ENCODE assay signal across 1 cellular context in the genomic region with DNA sequence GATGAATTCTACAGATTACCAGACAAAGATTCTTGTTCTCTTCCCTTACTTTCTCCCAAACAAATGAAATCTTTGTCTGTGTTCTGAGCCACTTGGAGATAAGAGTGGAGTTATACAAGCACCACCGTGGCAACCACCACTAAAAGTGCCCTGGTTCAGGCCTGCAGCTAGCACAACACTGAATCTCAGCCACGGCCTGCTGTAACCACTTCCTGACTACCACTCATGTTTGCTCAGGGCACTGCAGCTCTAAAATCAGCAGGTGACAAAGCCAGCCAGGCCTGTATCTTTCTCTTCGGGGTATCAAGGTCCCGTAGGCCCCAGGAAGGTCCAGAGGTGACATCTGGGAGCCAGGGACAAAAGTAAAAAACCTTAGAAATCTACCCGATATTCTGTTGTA.
A peak's percentile ranks its signal among the peaks of the same experiment; 100 is the strongest.
TF ChIP-seq lines count a peak whose summit lies in the region.

No MANE protein-coding gene starts in this region.

TF ChIP-seq in GM12878, 131 proteins besides CTCF, POLR2A, EP300 and RAD21:
- TF ChIP-seq, protein P1, sequence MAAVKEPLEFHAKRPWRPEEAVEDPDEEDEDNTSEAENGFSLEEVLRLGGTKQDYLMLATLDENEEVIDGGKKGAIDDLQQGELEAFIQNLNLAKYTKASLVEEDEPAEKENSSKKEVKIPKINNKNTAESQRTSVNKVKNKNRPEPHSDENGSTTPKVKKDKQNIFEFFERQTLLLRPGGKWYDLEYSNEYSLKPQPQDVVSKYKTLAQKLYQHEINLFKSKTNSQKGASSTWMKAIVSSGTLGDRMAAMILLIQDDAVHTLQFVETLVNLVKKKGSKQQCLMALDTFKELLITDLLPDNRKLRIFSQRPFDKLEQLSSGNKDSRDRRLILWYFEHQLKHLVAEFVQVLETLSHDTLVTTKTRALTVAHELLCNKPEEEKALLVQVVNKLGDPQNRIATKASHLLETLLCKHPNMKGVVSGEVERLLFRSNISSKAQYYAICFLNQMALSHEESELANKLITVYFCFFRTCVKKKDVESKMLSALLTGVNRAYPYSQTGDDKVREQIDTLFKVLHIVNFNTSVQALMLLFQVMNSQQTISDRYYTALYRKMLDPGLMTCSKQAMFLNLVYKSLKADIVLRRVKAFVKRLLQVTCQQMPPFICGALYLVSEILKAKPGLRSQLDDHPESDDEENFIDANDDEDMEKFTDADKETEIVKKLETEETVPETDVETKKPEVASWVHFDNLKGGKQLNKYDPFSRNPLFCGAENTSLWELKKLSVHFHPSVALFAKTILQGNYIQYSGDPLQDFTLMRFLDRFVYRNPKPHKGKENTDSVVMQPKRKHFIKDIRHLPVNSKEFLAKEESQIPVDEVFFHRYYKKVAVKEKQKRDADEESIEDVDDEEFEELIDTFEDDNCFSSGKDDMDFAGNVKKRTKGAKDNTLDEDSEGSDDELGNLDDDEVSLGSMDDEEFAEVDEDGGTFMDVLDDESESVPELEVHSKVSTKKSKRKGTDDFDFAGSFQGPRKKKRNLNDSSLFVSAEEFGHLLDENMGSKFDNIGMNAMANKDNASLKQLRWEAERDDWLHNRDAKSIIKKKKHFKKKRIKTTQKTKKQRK (IDR thresholded peaks at IDR 0.05; ENCODE audit: low read depth, low read length), result no peak
- TF ChIP-seq RUNX3 (IDR thresholded peaks at IDR 0.05; ENCODE audit: low read length) (peak; percentile 23; the same call in 1 of the 2 replicates), TCF12 (IDR thresholded peaks at IDR 0.05; ENCODE audit: low read depth, low read length) (no peak), STAT3 (IDR thresholded peaks at IDR 0.05; ENCODE audit: low read depth, low read length) (no peak)
- TF ChIP-seq, protein P2, sequence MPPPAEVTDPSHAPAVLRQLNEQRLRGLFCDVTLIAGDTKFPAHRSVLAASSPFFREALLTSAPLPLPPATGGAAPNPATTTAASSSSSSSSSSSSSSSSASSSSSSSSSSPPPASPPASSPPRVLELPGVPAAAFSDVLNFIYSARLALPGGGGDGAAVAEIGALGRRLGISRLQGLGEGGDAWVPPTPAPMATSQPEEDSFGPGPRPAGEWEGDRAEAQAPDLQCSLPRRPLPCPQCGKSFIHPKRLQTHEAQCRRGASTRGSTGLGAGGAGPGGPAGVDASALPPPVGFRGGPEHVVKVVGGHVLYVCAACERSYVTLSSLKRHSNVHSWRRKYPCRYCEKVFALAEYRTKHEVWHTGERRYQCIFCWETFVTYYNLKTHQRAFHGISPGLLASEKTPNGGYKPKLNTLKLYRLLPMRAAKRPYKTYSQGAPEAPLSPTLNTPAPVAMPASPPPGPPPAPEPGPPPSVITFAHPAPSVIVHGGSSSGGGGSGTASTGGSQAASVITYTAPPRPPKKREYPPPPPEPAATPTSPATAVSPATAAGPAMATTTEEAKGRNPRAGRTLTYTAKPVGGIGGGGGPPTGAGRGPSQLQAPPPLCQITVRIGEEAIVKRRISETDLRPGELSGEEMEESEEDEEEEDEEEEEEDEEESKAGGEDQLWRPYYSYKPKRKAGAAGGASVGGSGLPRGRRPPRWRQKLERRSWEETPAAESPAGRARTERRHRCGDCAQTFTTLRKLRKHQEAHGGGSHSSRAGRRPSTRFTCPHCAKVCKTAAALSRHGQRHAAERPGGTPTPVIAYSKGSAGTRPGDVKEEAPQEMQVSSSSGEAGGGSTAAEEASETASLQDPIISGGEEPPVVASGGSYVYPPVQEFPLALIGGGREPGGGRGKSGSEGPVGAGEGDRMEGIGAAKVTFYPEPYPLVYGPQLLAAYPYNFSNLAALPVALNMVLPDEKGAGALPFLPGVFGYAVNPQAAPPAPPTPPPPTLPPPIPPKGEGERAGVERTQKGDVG (CRISPR knock-in tag; IDR thresholded peaks at IDR 0.05), result no peak
